ENCODE assay signal across 8 cellular contexts in genomic region chr2:102258386-102259074, GRCh38. TPM values are rescaled to one million over a fixed set of nuclear protein-coding genes. Genes with fewer than 3 reads are reported as not detected.
DNase-seq lines count a peak whose midpoint lies in the region; ATAC-seq and TF ChIP-seq lines count a peak whose summit lies in the region.

No MANE protein-coding gene starts in this region.

- H3K27ac Mint-ChIP-seq in HFFc6 = peak overlapping the region; percentile 64
- peak overlapping the region; percentile 96 for H3K27ac Mint-ChIP-seq in activated CD4-positive, alpha-beta memory T cell treated with anti-CD3 and anti-CD28 coated beads for 36 hours

- peaks cover 6% of the 10 kb centered on the region for H3K4me1 ChIP-seq in foreskin keratinocyte

- peak; percentile 99 for ATAC-seq in foreskin keratinocyte
- ATAC-seq in GM21619 (IDR thresholded peaks at IDR 0.05; ENCODE audit: unreplicated experiment) = no peak
- ATAC-seq in HG03159 (IDR thresholded peaks at IDR 0.05; ENCODE audit: unreplicated experiment) = no peak

- intact Hi-C loops in activated CD4-positive, alpha-beta memory T cell treated with anti-CD3 and anti-CD28 coated beads for 36 hours (cut with micrococcal nuclease) = loop anchor here (1.0 to 2.0 kb wide), 11 partner anchors 24 to 358 kb away; partner anchors contain the start of gene IL18R1

- POLR2A ChIA-PET in activated CD4-positive, alpha-beta memory T cell treated with anti-CD3 and anti-CD28 coated beads for 36 hours (lab: Charles Lee) = interaction anchor here (0.6 to 1.8 kb wide), 3 partner anchors 18 to 257 kb away, joined by 3 to 4 read pairs (median 3); no protein-coding TSS in a partner anchor
- POLR2A ChIA-PET in HEK293T (lab: Yijun Ruan, JAX) = no interaction called here

- no peak for TF ChIP-seq CTCF in HFFc6 (IDR thresholded peaks at IDR 0.05)
- no peak for TF ChIP-seq CTCF in foreskin keratinocyte (conservative IDR thresholded peaks at IDR 0.05)

- no peaks in the 10 kb centered on the region for H3K36me3 Mint-ChIP-seq in HFFc6 (ENCODE audit: low read depth)
- H3K36me3 Mint-ChIP-seq in activated CD4-positive, alpha-beta memory T cell treated with anti-CD3 and anti-CD28 coated beads for 36 hours = no peaks in the 10 kb centered on the region

- no peaks in the 10 kb centered on the region for H3K9me3 Mint-ChIP-seq in HFFc6
- no peaks in the 10 kb centered on the region for H3K9me3 Mint-ChIP-seq in activated CD4-positive, alpha-beta memory T cell treated with anti-CD3 and anti-CD28 coated beads for 36 hours

- H3K4me3 Mint-ChIP-seq in HFFc6 = peak overlapping the region; percentile 25; the same call in 1 of the 2 replicates
- no peak overlapping the region for H3K4me3 Mint-ChIP-seq in activated CD4-positive, alpha-beta memory T cell treated with anti-CD3 and anti-CD28 coated beads for 36 hours

- peak overlapping the region; percentile 63 for H3K27ac ChIP-seq in foreskin keratinocyte

- DNase-seq in ACHN = peak; percentile 75
- peak; percentile 90 for DNase-seq in HFFc6
- DNase-seq in activated CD4-positive, alpha-beta memory T cell treated with anti-CD3 and anti-CD28 coated beads for 36 hours = peak; percentile 64
- peak; percentile 91 to 96 for DNase-seq in foreskin keratinocyte
- DNase-seq in GDM1 (lab: John Stamatoyannopoulos, UW) = no peak
- DNase-seq in HEK293T (ENCODE audit: extremely low spot score) = no peak

- no peaks in the 10 kb centered on the region for H3K27me3 ChIP-seq in foreskin keratinocyte

- in situ Hi-C loops in ACHN (cut with HindIII; ENCODE audit: low pct_ligation_motif_present, low pct_unique_long_range_greater_than_20kb, low sequenced_read_pairs) = loop anchor here (25.0 kb wide), 1 partner anchor 104 kb away; the partner anchor contains the start of gene IL18R1

- peaks cover 3% of the 10 kb centered on the region for H3K27me3 Mint-ChIP-seq in HFFc6 (ENCODE audit: insufficient read depth)
- no peaks in the 10 kb centered on the region for H3K27me3 Mint-ChIP-seq in activated CD4-positive, alpha-beta memory T cell treated with anti-CD3 and anti-CD28 coated beads for 36 hours

- H3K4me1 Mint-ChIP-seq in HFFc6 (ENCODE audit: low read depth) = peaks cover 32% of the 10 kb centered on the region
- H3K4me1 Mint-ChIP-seq in activated CD4-positive, alpha-beta memory T cell treated with anti-CD3 and anti-CD28 coated beads for 36 hours (ENCODE audit: low read depth) = peaks cover 45% of the 10 kb centered on the region

- CTCF ChIA-PET in activated CD4-positive, alpha-beta memory T cell treated with anti-CD3 and anti-CD28 coated beads for 36 hours (lab: Charles Lee) = interaction anchor here (1.2 to 1.5 kb wide), 3 partner anchors 179 to 260 kb away, joined by 3 to 6 read pairs (median 4); no protein-coding TSS in a partner anchor
- CTCF ChIA-PET in HEK293T (lab: Yijun Ruan, JAX) = interaction anchor here (1.1 kb wide), 1 partner anchor 252 kb away, joined by 5 read pairs; no protein-coding TSS in a partner anchor

TF ChIP-seq in HEK293T, 16 proteins besides CTCF, POLR2A, EP300 and RAD21:
- no peak for TF ChIP-seq FOXK2 (IDR thresholded peaks at IDR 0.05)
- no peak for TF ChIP-seq SUZ12 (IDR thresholded peaks at IDR 0.05)
- TF ChIP-seq ELF4 (IDR thresholded peaks at IDR 0.05) = no peak
- TF ChIP-seq PKNOX1 (IDR thresholded peaks at IDR 0.05) = no peak
- no peak for TF ChIP-seq L3MBTL2 (conservative IDR thresholded peaks at IDR 0.05)
- no peak for TF ChIP-seq ARNT (IDR thresholded peaks at IDR 0.05)
- TF ChIP-seq TARDBP (IDR thresholded peaks at IDR 0.05) = no peak
- TF ChIP-seq CTBP1 (IDR thresholded peaks at IDR 0.05; ENCODE audit: borderline replicate concordance) = no peak
- TF ChIP-seq NFRKB (IDR thresholded peaks at IDR 0.05) = no peak
- TF ChIP-seq SP1 (IDR thresholded peaks at IDR 0.05) = no peak
- TF ChIP-seq FOXM1 (IDR thresholded peaks at IDR 0.05; ENCODE audit: borderline replicate concordance) = no peak
- no peak for TF ChIP-seq HDGF (IDR thresholded peaks at IDR 0.05; ENCODE audit: borderline replicate concordance)
- TF ChIP-seq ZNF384 (IDR thresholded peaks at IDR 0.05) = no peak
- no peak for TF ChIP-seq LEF1 (IDR thresholded peaks at IDR 0.05; ENCODE audit: borderline replicate concordance)
- no peak for TF ChIP-seq BHLHE40 (IDR thresholded peaks at IDR 0.05; ENCODE audit: borderline replicate concordance)
- no peak for TF ChIP-seq FOXA1 (IDR thresholded peaks at IDR 0.05)

RNA-seq across cellular contexts. Expression of gene IL1RL1, which starts 52.8 kb away (rescaled TPM):
- not detected for total RNA-seq in HFFc6 (2021; fragmentation: NEBNext Ultra II Directional; extraction: Animal tissue kit (Norgen Biotek cat#: 25700))
- total RNA-seq in activated CD4-positive, alpha-beta memory T cell treated with anti-CD3 and anti-CD28 coated beads for 36 hours = 1 to 10 TPM; 1.3 TPM
- 0.11 and 0.20 TPM in 2 replicates for total RNA-seq in foreskin keratinocyte
- 0.03 and 0.09 TPM in 2 replicates for polyA plus RNA-seq in foreskin keratinocyte

Comparison
In these comparisons a context has a peak if more than half of its experiments do, and no peak if none do; other contexts are left out.
1. DNase-seq: peak in ACHN (single experiment), HFFc6 (single experiment), activated CD4-positive, alpha-beta memory T cell treated with anti-CD3 and anti-CD28 coated beads for 36 hours (single experiment) and foreskin keratinocyte (2 of 2); none in GDM1 (single experiment) and HEK293T (single experiment).